Comparison of ENCODE assay signal across 9 cellular contexts in the genomic region with DNA sequence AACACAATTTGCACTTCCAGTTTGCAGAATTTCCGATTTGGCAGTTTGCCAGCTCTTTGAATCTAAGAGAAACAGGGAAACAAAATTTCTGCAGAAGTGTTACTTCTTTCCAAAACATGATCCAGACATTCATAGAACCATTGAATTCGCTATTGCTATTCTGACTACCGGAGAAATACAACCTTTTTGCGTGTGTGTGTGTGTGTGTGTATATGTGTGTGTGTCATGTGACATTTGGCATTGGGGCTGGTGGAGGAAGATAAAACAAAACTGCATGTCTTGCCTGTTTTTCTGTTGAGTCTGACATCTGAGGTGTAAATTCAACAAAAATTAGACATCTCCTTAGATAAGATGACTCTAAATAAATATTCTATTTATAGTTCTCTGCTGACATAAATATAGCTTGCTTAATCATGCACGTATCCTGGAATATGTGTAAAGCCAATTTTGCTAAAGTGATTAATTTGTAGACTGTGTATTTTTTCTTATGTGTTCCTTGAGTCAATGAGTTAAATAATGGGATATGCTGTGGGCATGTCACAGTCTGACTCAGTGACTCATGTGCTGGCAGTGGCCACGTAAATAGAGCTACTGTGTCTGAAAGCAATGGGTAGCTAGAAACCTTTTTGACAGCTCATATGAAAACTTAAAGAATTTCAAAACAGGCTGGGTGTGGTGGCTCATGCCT.
A peak's percentile ranks its signal among the peaks of the same experiment; 100 is the strongest.
DNase-seq lines count a peak whose midpoint lies in the region; ATAC-seq and TF ChIP-seq lines count a peak whose summit lies in the region.
"Had no signal": no experiment of that assay in that cellular context is flagged by ENCODE, and none has a peak within 500 bp of the region (broad histone marks: within the 10 kb centered on the region; RNA-seq: fewer than 3 reads in every experiment).

No MANE protein-coding gene starts in this region.

- no peak for ATAC-seq in HG02571 (IDR thresholded peaks at IDR 0.05; ENCODE audit: unreplicated experiment)

- H3K27me3 ChIP-seq in parathyroid adenoma (ENCODE audit: control insufficient read depth, insufficient read depth, low read length) = no peaks in the 10 kb centered on the region
- H3K27me3 ChIP-seq: SJCRH30 had no signal

- no peak overlapping the region for H3K9ac ChIP-seq in parathyroid adenoma

- H3K79me2 ChIP-seq in parathyroid adenoma = no peaks in the 10 kb centered on the region

- no peaks in the 10 kb centered on the region for H3K4me1 ChIP-seq in parathyroid adenoma
- H3K4me1 ChIP-seq: SJCRH30 had no signal

- DNase-seq in GM04504 (ENCODE audit: low read depth) (peak; percentile 10), HFF-Myc (ENCODE audit: extremely low read depth, low read depth) (peak; percentile 40), NCI-H748 treated with DMSO at 0.1 percent for 48 hours (lab: John Stamatoyannopoulos, UW) (peak; percentile 32), dedifferentiated amniotic fluid mesenchymal stem cell (ENCODE audit: extremely low spot score) (peak; percentile 62), SIG-M5 treated with dmso at 0.1 percent for 504 hours (lab: John Stamatoyannopoulos, UW; ENCODE audit: unreplicated experiment) (no peak), cortex of kidney (lab: John Stamatoyannopoulos, UW) (no peak)

- H3K4me3 ChIP-seq in HFF-Myc (replicated peaks; ENCODE audit: low read depth, low read length) = no peak overlapping the region
- no peak overlapping the region for H3K4me3 ChIP-seq in parathyroid adenoma (ENCODE audit: low read depth, low read length)
- H3K4me3 ChIP-seq: SJCRH30 had no signal

- no peak overlapping the region for H2AFZ ChIP-seq in parathyroid adenoma

- no peaks in the 10 kb centered on the region for H3K9me3 ChIP-seq in parathyroid adenoma (ENCODE audit: control insufficient read depth, low read length)
- H3K9me3 ChIP-seq: SJCRH30 had no signal

- H3K36me3 ChIP-seq in parathyroid adenoma (ENCODE audit: control insufficient read depth, insufficient read depth, low read length) = no peaks in the 10 kb centered on the region
- H3K36me3 ChIP-seq: SJCRH30 had no signal

- TF ChIP-seq CTCF in HFF-Myc (IDR thresholded peaks at IDR 0.05; ENCODE audit: low read depth, low read length, missing control alignments) (no peak), parathyroid adenoma (IDR thresholded peaks at IDR 0.05) (no peak)

- peak overlapping the region; percentile 16 for H3K4me2 ChIP-seq in parathyroid adenoma (ENCODE audit: low read length)

- no peak overlapping the region for H3K27ac ChIP-seq in parathyroid adenoma
- H3K27ac ChIP-seq: SJCRH30 had no signal

Comparison
In these comparisons a context has a peak if more than half of its experiments do, and no peak if none do; other contexts are left out.
1. DNase-seq: peak in GM04504 (single experiment), HFF-Myc (single experiment), NCI-H748 treated with DMSO at 0.1 percent for 48 hours (single experiment) and dedifferentiated amniotic fluid mesenchymal stem cell (single experiment); none in SIG-M5 treated with dmso at 0.1 percent for 504 hours (single experiment) and cortex of kidney (single experiment).